1 cellular context compared by ENCODE assay signal in the genomic region with DNA sequence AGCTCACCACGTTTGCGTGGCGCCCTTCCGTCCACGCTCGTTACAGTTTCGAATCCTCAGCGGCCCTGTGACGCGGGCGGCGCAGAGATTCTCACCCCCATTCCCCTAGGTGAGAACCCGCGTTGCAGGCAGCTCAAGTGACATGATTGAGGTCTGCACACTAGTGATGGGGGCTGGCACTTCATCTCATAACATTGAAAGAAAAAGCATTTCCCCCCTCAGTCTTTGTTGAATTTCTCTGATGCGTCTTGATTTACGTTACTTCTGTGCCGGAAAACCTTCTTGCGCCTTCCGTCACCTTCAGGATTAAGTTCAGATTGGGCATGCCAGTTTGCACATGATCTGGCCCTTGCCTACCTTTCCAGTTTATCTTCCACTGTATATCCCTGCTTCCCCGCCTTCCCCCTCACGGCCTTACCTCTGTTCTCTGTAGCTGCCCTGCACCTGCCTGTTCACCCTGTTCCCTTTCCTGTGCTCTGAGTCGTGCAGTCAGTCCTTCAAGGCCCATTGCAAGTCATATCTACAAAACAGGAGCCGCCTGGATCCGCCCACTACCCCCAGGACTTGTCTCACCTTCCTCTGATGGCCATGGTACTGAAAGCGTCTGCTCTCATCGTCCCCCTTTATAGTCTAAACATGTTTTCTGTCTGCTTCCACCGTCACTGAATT.
A peak's percentile ranks its signal among the peaks of the same experiment; 100 is the strongest.
TF ChIP-seq lines count a peak whose summit lies in the region.

No MANE protein-coding gene starts in this region.

TF ChIP-seq in HepG2, 621 proteins besides CTCF, POLR2A, EP300 and RAD21:
- TF ChIP-seq, protein P1, sequence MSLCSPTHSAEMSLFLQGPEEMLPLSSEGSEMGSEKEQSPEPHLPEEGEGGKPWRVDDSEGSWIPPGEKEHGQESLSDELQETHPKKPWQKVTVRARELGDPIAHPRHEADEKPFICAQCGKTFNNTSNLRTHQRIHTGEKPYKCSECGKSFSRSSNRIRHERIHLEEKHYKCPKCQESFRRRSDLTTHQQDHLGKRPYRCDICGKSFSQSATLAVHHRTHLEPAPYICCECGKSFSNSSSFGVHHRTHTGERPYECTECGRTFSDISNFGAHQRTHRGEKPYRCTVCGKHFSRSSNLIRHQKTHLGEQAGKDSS (CRISPR knock-in tag; IDR thresholded peaks at IDR 0.05; ENCODE audit: borderline replicate concordance, low read depth) = 0 out of 2 replicates have a peak, but pooled peaks have one; percentile 40
- TF ChIP-seq ARHGAP35 (CRISPR knock-in tag; IDR thresholded peaks at IDR 0.05; ENCODE audit: borderline replicate concordance) (peak; percentile 44; the same call in 1 of the 2 replicates), ERF (CRISPR knock-in tag; IDR thresholded peaks at IDR 0.05) (peak; percentile 31; the same call in 1 of the 2 replicates), NONO (IDR thresholded peaks at IDR 0.05) (no peak), NONO (CRISPR knock-in tag; conservative IDR thresholded peaks at IDR 0.05) (0 out of 2 replicates have a peak, but pooled peaks have one; percentile 26), KDM2A (CRISPR knock-in tag; IDR thresholded peaks at IDR 0.05; ENCODE audit: borderline replicate concordance, low read depth) (peak; percentile 39; the same call in 1 of the 2 replicates), JUNB (CRISPR knock-in tag; IDR thresholded peaks at IDR 0.05; ENCODE audit: borderline replicate concordance) (0 out of 2 replicates have a peak, but pooled peaks have one; percentile 54), RCOR2 (CRISPR knock-in tag; IDR thresholded peaks at IDR 0.05) (no peak), RXRA (CRISPR knock-in tag; IDR thresholded peaks at IDR 0.05) (peak; percentile 43; the same call in 1 of the 2 replicates), ZFP82 (CRISPR knock-in tag; IDR thresholded peaks at IDR 0.05; ENCODE audit: borderline replicate concordance) (0 out of 2 replicates have a peak, but pooled peaks have one; percentile 36), AGO2 (optimal IDR thresholded peaks at IDR 0.05; ENCODE audit: low read depth, low read length) (peak; percentile 22), TARDBP (CRISPR knock-in tag; IDR thresholded peaks at IDR 0.05) (no peak), ZNF292 (CRISPR knock-in tag; IDR thresholded peaks at IDR 0.05; ENCODE audit: borderline replicate concordance, low read depth) (0 out of 2 replicates have a peak, but pooled peaks have one; percentile 20), ZNF605 (CRISPR knock-in tag; IDR thresholded peaks at IDR 0.05) (peak; percentile 54; the same call in 1 of the 2 replicates), ZC3H4 (CRISPR knock-in tag; IDR thresholded peaks at IDR 0.05; ENCODE audit: borderline replicate concordance) (peak; percentile 25; the same call in 1 of the 2 replicates), HNRNPUL1 (IDR thresholded peaks at IDR 0.05; ENCODE audit: low read depth, low read length) (no peak), ZNF337 (CRISPR knock-in tag; IDR thresholded peaks at IDR 0.05; ENCODE audit: borderline replicate concordance, low read depth) (peak; percentile 68; the same call in 1 of the 2 replicates), CBX1 (IDR thresholded peaks at IDR 0.05; ENCODE audit: low read depth) (peak; percentile 32), NFE2L2 (IDR thresholded peaks at IDR 0.05; ENCODE audit: low read length) (no peak)
- TF ChIP-seq, protein P2, sequence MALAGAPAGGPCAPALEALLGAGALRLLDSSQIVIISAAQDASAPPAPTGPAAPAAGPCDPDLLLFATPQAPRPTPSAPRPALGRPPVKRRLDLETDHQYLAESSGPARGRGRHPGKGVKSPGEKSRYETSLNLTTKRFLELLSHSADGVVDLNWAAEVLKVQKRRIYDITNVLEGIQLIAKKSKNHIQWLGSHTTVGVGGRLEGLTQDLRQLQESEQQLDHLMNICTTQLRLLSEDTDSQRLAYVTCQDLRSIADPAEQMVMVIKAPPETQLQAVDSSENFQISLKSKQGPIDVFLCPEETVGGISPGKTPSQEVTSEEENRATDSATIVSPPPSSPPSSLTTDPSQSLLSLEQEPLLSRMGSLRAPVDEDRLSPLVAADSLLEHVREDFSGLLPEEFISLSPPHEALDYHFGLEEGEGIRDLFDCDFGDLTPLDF (CRISPR knock-in tag; IDR thresholded peaks at IDR 0.05) = no peak
- TF ChIP-seq, protein P3, sequence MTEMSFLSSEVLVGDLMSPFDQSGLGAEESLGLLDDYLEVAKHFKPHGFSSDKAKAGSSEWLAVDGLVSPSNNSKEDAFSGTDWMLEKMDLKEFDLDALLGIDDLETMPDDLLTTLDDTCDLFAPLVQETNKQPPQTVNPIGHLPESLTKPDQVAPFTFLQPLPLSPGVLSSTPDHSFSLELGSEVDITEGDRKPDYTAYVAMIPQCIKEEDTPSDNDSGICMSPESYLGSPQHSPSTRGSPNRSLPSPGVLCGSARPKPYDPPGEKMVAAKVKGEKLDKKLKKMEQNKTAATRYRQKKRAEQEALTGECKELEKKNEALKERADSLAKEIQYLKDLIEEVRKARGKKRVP (CRISPR knock-in tag; IDR thresholded peaks at IDR 0.05) = 0 out of 4 replicates have a peak, but pooled peaks of 1 of the 2 experiments have one; percentile 16
- TF ChIP-seq, protein P4, sequence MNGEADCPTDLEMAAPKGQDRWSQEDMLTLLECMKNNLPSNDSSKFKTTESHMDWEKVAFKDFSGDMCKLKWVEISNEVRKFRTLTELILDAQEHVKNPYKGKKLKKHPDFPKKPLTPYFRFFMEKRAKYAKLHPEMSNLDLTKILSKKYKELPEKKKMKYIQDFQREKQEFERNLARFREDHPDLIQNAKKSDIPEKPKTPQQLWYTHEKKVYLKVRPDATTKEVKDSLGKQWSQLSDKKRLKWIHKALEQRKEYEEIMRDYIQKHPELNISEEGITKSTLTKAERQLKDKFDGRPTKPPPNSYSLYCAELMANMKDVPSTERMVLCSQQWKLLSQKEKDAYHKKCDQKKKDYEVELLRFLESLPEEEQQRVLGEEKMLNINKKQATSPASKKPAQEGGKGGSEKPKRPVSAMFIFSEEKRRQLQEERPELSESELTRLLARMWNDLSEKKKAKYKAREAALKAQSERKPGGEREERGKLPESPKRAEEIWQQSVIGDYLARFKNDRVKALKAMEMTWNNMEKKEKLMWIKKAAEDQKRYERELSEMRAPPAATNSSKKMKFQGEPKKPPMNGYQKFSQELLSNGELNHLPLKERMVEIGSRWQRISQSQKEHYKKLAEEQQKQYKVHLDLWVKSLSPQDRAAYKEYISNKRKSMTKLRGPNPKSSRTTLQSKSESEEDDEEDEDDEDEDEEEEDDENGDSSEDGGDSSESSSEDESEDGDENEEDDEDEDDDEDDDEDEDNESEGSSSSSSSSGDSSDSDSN (CRISPR knock-in tag; IDR thresholded peaks at IDR 0.05) = no peak
- TF ChIP-seq, protein P5, sequence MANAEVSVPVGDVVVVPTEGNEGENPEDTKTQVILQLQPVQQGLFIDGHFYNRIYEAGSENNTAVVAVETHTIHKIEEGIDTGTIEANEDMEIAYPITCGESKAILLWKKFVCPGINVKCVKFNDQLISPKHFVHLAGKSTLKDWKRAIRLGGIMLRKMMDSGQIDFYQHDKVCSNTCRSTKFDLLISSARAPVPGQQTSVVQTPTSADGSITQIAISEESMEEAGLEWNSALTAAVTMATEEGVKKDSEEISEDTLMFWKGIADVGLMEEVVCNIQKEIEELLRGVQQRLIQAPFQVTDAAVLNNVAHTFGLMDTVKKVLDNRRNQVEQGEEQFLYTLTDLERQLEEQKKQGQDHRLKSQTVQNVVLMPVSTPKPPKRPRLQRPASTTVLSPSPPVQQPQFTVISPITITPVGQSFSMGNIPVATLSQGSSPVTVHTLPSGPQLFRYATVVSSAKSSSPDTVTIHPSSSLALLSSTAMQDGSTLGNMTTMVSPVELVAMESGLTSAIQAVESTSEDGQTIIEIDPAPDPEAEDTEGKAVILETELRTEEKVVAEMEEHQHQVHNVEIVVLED (CRISPR knock-in tag; IDR thresholded peaks at IDR 0.05; ENCODE audit: borderline replicate concordance) = 0 out of 2 replicates have a peak, but pooled peaks have one; percentile 19
